16 cellular contexts compared by ENCODE assay signal in genomic region chr5:123094227-123094918, GRCh38. TPM values are rescaled to one million over a fixed set of nuclear protein-coding genes. Genes with fewer than 3 reads are reported as not detected.
DNase-seq lines count a peak whose midpoint lies in the region; ATAC-seq and TF ChIP-seq lines count a peak whose summit lies in the region.
"Had no signal": no experiment of that assay in that cellular context is flagged by ENCODE, and none has a peak within 500 bp of the region (broad histone marks: within the 10 kb centered on the region; RNA-seq: fewer than 3 reads in every experiment).

No MANE protein-coding gene starts in this region.

- no peak overlapping the region for H3K27ac ChIP-seq in CD4-positive, alpha-beta T cell (ENCODE audit: low read depth, low read length)
- no peak overlapping the region for H3K27ac ChIP-seq in PC-9
- H3K27ac ChIP-seq: body of pancreas had no signal

- H3F3A ChIP-seq in PC-9 (ENCODE audit: insufficient read depth, low read depth): no peaks in the 10 kb centered on the region

- H3K79me2 ChIP-seq in PC-9 (ENCODE audit: low read depth): no peaks in the 10 kb centered on the region

- H3K9me3 ChIP-seq in CD4-positive, alpha-beta T cell (ENCODE audit: control insufficient read depth, low read length): no peaks in the 10 kb centered on the region
- H3K9me3 ChIP-seq in iPS-15b (ENCODE audit: control insufficient read depth, insufficient read depth, low read length) (no peaks in the 10 kb centered on the region), PC-9 (ENCODE audit: insufficient read depth, low read depth) (no peaks in the 10 kb centered on the region)
- H3K9me3 ChIP-seq: body of pancreas had no signal

- no TSS peak for BruUV-seq in PC-9 (replicated peaks; lab: Mats Ljungman, UMichigan)

- H3K4me3 Mint-ChIP-seq in CD4-positive, alpha-beta T cell: peak overlapping the region; percentile 57
- H3K4me3 Mint-ChIP-seq in WTC11: peak overlapping the region; percentile 75
- H3K4me3 Mint-ChIP-seq: activated CD8-positive, alpha-beta T cell treated with anti-CD3 and anti-CD28 coated beads, Interleukin-2, amount 10 ng/mL, durations not matched to agents 7 days and 5 days had no signal

- peaks cover 8% of the 10 kb centered on the region for H3K4me1 ChIP-seq in iPS-15b (ENCODE audit: control insufficient read depth, insufficient read depth, low read length)
- no peaks in the 10 kb centered on the region for H3K4me1 ChIP-seq in PC-9 (replicated peaks; ENCODE audit: insufficient read depth)

- H3K36me3 Mint-ChIP-seq in CD4-positive, alpha-beta T cell (ENCODE audit: low read depth): no peaks in the 10 kb centered on the region
- H3K36me3 Mint-ChIP-seq in WTC11: no peaks in the 10 kb centered on the region

- H3K4me3 ChIP-seq in iPS-15b (ENCODE audit: low read depth, low read length) (peak overlapping the region; percentile 59), PC-9 (no peak overlapping the region)
- H3K4me3 ChIP-seq: body of pancreas, K562 had no signal

- H3K9ac ChIP-seq in iPS-15b (ENCODE audit: low read depth, low read length): no peak overlapping the region

- no peaks in the 10 kb centered on the region for H3K9me2 ChIP-seq in PC-9 (ENCODE audit: insufficient read depth)

- H4K20me1 ChIP-seq in PC-9 (ENCODE audit: insufficient read depth): no peaks in the 10 kb centered on the region

- ATAC-seq in CD4-positive, alpha-beta T cell (ENCODE audit: poor library complexity): no peak
- ATAC-seq in WTC11: peak; percentile 0; the same call in 1 of the 2 replicates
- ATAC-seq in GM19395 (IDR thresholded peaks at IDR 0.05; ENCODE audit: unreplicated experiment): no peak
- no peak for ATAC-seq in GM21786 (IDR thresholded peaks at IDR 0.05; ENCODE audit: unreplicated experiment)
- ATAC-seq: activated CD8-positive, alpha-beta T cell treated with anti-CD3 and anti-CD28 coated beads, Interleukin-2, amount 10 ng/mL, durations not matched to agents 7 days and 5 days; body of pancreas; K562; right cardiac atrium had no signal

- CTCF ChIA-PET in CD4-positive, alpha-beta T cell (lab: Charles Lee): no interaction called here
- CTCF ChIA-PET in WTC11 (lab: Charles Lee): interaction anchor here (0.7 to 1.6 kb wide), 8 partner anchors 10 to 578 kb away, joined by 3 to 5 read pairs (median 4); no protein-coding TSS in a partner anchor
- CTCF ChIA-PET in PC-9 (lab: Charles Lee): no interaction called here

- H3K36me3 ChIP-seq in iPS-15b (ENCODE audit: control insufficient read depth, insufficient read depth, low read length) (no peaks in the 10 kb centered on the region), PC-9 (ENCODE audit: low read depth) (no peaks in the 10 kb centered on the region)

- POLR2A ChIA-PET in CD4-positive, alpha-beta T cell (lab: Charles Lee): no interaction called here
- POLR2A ChIA-PET in WTC11 (lab: Charles Lee) (no interaction called here), PC-9 (lab: Charles Lee; ENCODE audit: unreplicated experiment) (no interaction called here)

- peaks cover 89% of the 10 kb centered on the region for H3K27me3 ChIP-seq in CD4-positive, alpha-beta T cell (ENCODE audit: control insufficient read depth, insufficient read depth, low read length)
- H3K27me3 ChIP-seq in iPS-15b (ENCODE audit: control insufficient read depth, insufficient read depth, low read length) (peaks cover 94% of the 10 kb centered on the region), PC-9 (ENCODE audit: insufficient read depth, low read depth) (no peaks in the 10 kb centered on the region)

- no peak for DNase-seq in CD4-positive, alpha-beta T cell
- DNase-seq in WTC11 (ENCODE audit: low spot score) (no peak), posterior vena cava (ENCODE audit: low spot score) (peak; percentile 51), PC-9 (no peak), posterior cingulate gyrus (no peak)
- DNase-seq: activated CD8-positive, alpha-beta T cell treated with anti-CD3 and anti-CD28 coated beads, Interleukin-2, amount 10 ng/mL, durations not matched to agents 7 days and 5 days; activated effector memory CD4-positive, alpha-beta T cell treated with Interleukin-2 at 50 U/mL for 16 hours; body of pancreas; NCI-H1105; SIG-M5; stimulated activated CD4-positive, alpha-beta T cell treated with anti-CD3 and anti-CD28 coated beads, Interleukin-4, amount 100 ng/mL, for 1 hour had no signal

- intact Hi-C loops in CD4-positive, alpha-beta T cell (cut with DNase I, micrococcal nuclease): no loop called here
- intact Hi-C loops in posterior vena cava (cut with DNase I) (no loop called here), PC-9 (cut with micrococcal nuclease; ENCODE audit: unreplicated experiment) (no loop called here), posterior cingulate gyrus (cut with DNase I) (no loop called here)

- H3K9me3 Mint-ChIP-seq in CD4-positive, alpha-beta T cell: no peaks in the 10 kb centered on the region
- H3K9me3 Mint-ChIP-seq in WTC11: no peaks in the 10 kb centered on the region

- peaks cover 24% of the 10 kb centered on the region for H3K4me1 Mint-ChIP-seq in CD4-positive, alpha-beta T cell (ENCODE audit: low read depth)
- peaks cover 48% of the 10 kb centered on the region for H3K4me1 Mint-ChIP-seq in WTC11

- TF ChIP-seq CTCF in CD4-positive, alpha-beta T cell (IDR thresholded peaks at IDR 0.05): no peak
- TF ChIP-seq CTCF in WTC11 (IDR thresholded peaks at IDR 0.05): no peak
- TF ChIP-seq CTCF in PC-9 (conservative IDR thresholded peaks at IDR 0.05): no peak

- H3K27ac Mint-ChIP-seq in CD4-positive, alpha-beta T cell: no peak overlapping the region
- H3K27ac Mint-ChIP-seq in WTC11: no peak overlapping the region
- H3K27ac Mint-ChIP-seq: activated CD8-positive, alpha-beta T cell treated with anti-CD3 and anti-CD28 coated beads, Interleukin-2, amount 10 ng/mL, durations not matched to agents 7 days and 5 days had no signal

- H3K27me3 Mint-ChIP-seq in CD4-positive, alpha-beta T cell: peaks cover 73% of the 10 kb centered on the region
- H3K27me3 Mint-ChIP-seq in WTC11 (ENCODE audit: low read depth): peaks cover 98% of the 10 kb centered on the region

- H2AFZ ChIP-seq in PC-9: no peak overlapping the region

- H3K4me2 ChIP-seq in PC-9: no peak overlapping the region

TF ChIP-seq in WTC11, 78 proteins besides CTCF, POLR2A, EP300 and RAD21:
- TF ChIP-seq NFATC4 (CRISPR knock-in tag; IDR thresholded peaks at IDR 0.05) (no peak), SMAD4 (CRISPR knock-in tag; IDR thresholded peaks at IDR 0.05) (no peak), ZNF532 (CRISPR knock-in tag; IDR thresholded peaks at IDR 0.05; ENCODE audit: borderline replicate concordance) (no peak), USF2 (CRISPR knock-in tag; IDR thresholded peaks at IDR 0.05) (no peak), TP53 (CRISPR knock-in tag; IDR thresholded peaks at IDR 0.05) (no peak), KAT7 (CRISPR knock-in tag; IDR thresholded peaks at IDR 0.05; ENCODE audit: borderline replicate concordance) (no peak), FOXK1 (CRISPR knock-in tag; IDR thresholded peaks at IDR 0.05) (no peak)

RNA-seq across cellular contexts. Expression of gene PRDM6, which starts 5.3 kb away (rescaled TPM):
- not detected for total RNA-seq in CD4-positive, alpha-beta T cell
- total RNA-seq in WTC11 (2021): 0.27 to 0.37 TPM (median 0.28 TPM) in 3 replicates
- 1 to 10 TPM; 6.5 to 6.9 TPM for total RNA-seq in posterior vena cava
- 0.26 and 0.40 TPM in 2 replicates for total RNA-seq in PC-9 (2021)
- total RNA-seq: activated CD8-positive, alpha-beta T cell treated with anti-CD3 and anti-CD28 coated beads, Interleukin-2, amount 10 ng/mL, durations not matched to agents 7 days and 5 days had no signal

RNA-seq across cellular contexts. Expression of gene PPIC, which starts 57.8 kb away (rescaled TPM):
- not detected for total RNA-seq in CD4-positive, alpha-beta T cell
- total RNA-seq in WTC11 (2021) (12.4 to 16.0 TPM (median 15.7 TPM) in 3 replicates), posterior vena cava (10 to 100 TPM; 46.2 to 76.8 TPM), PC-9 (2021) (22.3 and 27.4 TPM in 2 replicates)
- total RNA-seq: activated CD8-positive, alpha-beta T cell treated with anti-CD3 and anti-CD28 coated beads, Interleukin-2, amount 10 ng/mL, durations not matched to agents 7 days and 5 days had no signal

Comparison
In these comparisons a context has a peak if more than half of its experiments do, and no peak if none do; other contexts are left out.
1. RNA of gene PPIC, which starts 57.8 kb away (total RNA-seq): 46.2 to 76.8 TPM in posterior vena cava, 22.3 to 27.4 TPM in PC-9 and 12.4 to 16.0 TPM in WTC11; not detected in CD4-positive, alpha-beta T cell; every median in the first group is over 10 times any median in the second.